In genomic region chr12:26135571-26135970, GRCh38 we compare ENCODE assay signal across 13 cellular contexts. TPM values are rescaled to one million over a fixed set of nuclear protein-coding genes. Genes with fewer than 3 reads are reported as not detected.
"Had no signal": no experiment of that assay in that cellular context is flagged by ENCODE, and none has a peak within 500 bp of the region (broad histone marks: within the 10 kb centered on the region; RNA-seq: fewer than 3 reads in every experiment).

No MANE protein-coding gene starts in this region.

- H3K9me3 ChIP-seq: left ventricle myocardium inferior, neutrophil, SK-N-SH, upper lobe of left lung had no signal

- H3K4me2 ChIP-seq: SK-N-SH had no signal

- H3K27ac ChIP-seq: foreskin keratinocyte, left ventricle myocardium inferior, neutrophil had no signal

- H3K4me1 ChIP-seq: foreskin keratinocyte, left ventricle myocardium inferior had no signal

- DNase-seq: activated CD4-positive, alpha-beta T cell treated with anti-CD3 and anti-CD28 coated beads, Interleukin-2, amount 50 U/mL, for 4 hours; activated CD4-positive, CD25-positive, alpha-beta regulatory T cell treated with anti-CD3 and anti-CD28 coated beads, Interleukin-2, amount 50 U/mL, for 72 hours; activated effector memory CD4-positive, alpha-beta T cell treated with Interleukin-2 at 50 U/mL for 16 hours; activated T-cell treated with anti-CD3 and anti-CD28 coated beads, Interleukin-2, amount 50 U/mL, for 1 hour; amniotic stem cell; foreskin keratinocyte; left ventricle myocardium inferior; naive thymus-derived CD4-positive, alpha-beta T cell; SK-N-SH; T-helper 2 cell had no signal

- H3K36me3 ChIP-seq: left ventricle myocardium inferior, neutrophil, upper lobe of left lung had no signal

- H3K27me3 ChIP-seq: upper lobe of left lung had no signal

- H3K4me3 ChIP-seq: left ventricle myocardium inferior, upper lobe of left lung had no signal

- H3K9ac ChIP-seq: SK-N-SH had no signal

- ATAC-seq: activated naive CD4-positive, alpha-beta T cell treated with anti-CD3 and anti-CD28 coated beads, Interleukin-2, amount 50 U/mL, for 72 hours; foreskin keratinocyte; naive thymus-derived CD4-positive, alpha-beta T cell had no signal

RNA-seq across cellular contexts. Expression of gene BHLHE41, which starts 10.7 kb away (rescaled TPM):
- total RNA-seq: activated naive CD4-positive, alpha-beta T cell treated with anti-CD3 and anti-CD28 coated beads, Interleukin-2, amount 50 U/mL, for 72 hours had no signal

RNA-seq across cellular contexts. Expression of gene SSPN, which starts 59.8 kb away (rescaled TPM):
- total RNA-seq: activated naive CD4-positive, alpha-beta T cell treated with anti-CD3 and anti-CD28 coated beads, Interleukin-2, amount 50 U/mL, for 72 hours had no signal
